1 cellular context compared by ENCODE assay signal in genomic region chr4:153089781-153090180, GRCh38.
TF ChIP-seq lines count a peak whose summit lies in the region.

No MANE protein-coding gene starts in this region.

TF ChIP-seq in GM23338, 12 proteins besides CTCF, POLR2A, EP300 and RAD21 (continued from another document):
- TF ChIP-seq ZNF462 (CRISPR knock-in tag; IDR thresholded peaks at IDR 0.05) (no peak), NANOG (IDR thresholded peaks at IDR 0.05; ENCODE audit: borderline replicate concordance) (no peak), POLR2AphosphoS5 (IDR thresholded peaks at IDR 0.05; ENCODE audit: low read depth) (no peak), EZH2phosphoT487 (IDR thresholded peaks at IDR 0.05; ENCODE audit: unreplicated experiment) (no peak), ETS1 (IDR thresholded peaks at IDR 0.05) (no peak), ZNF331 (CRISPR knock-in tag; IDR thresholded peaks at IDR 0.05; ENCODE audit: low read depth) (no peak), JUNB (IDR thresholded peaks at IDR 0.05; ENCODE audit: unreplicated experiment) (no peak)
TF ChIP-seq in GM23338: peak in this region for 0.
